In genomic region chr3:23668430-23668904, GRCh38 we compare ENCODE assay signal across 13 cellular contexts.
DNase-seq lines count a peak whose midpoint lies in the region; ATAC-seq and TF ChIP-seq lines count a peak whose summit lies in the region.
"Had no signal": no experiment of that assay in that cellular context is flagged by ENCODE, and none has a peak within 500 bp of the region (broad histone marks: within the 10 kb centered on the region; RNA-seq: fewer than 3 reads in every experiment).

No MANE protein-coding gene starts in this region.

- no peaks in the 10 kb centered on the region for H3K36me3 ChIP-seq in Panc1 (ENCODE audit: control insufficient read depth, insufficient read depth, low read length)
- H3K36me3 ChIP-seq in gastrocnemius medialis, result no peaks in the 10 kb centered on the region
- H3K36me3 ChIP-seq: upper lobe of left lung had no signal

- H3K9me3 ChIP-seq in Panc1 (ENCODE audit: control insufficient read depth, insufficient read depth, low read depth, low read length) (no peaks in the 10 kb centered on the region; the same call in 1 of the 2 replicates), gastrocnemius medialis (no peaks in the 10 kb centered on the region)
- H3K9me3 ChIP-seq: upper lobe of left lung had no signal

- H3K4me1 ChIP-seq in Panc1 (ENCODE audit: control insufficient read depth, insufficient read depth, low read length) (peaks cover 44% of the 10 kb centered on the region), gastrocnemius medialis (peaks cover 0 to 8% of the 10 kb centered on the region in 2 donors)

- POLR2A ChIA-PET in Panc1 (lab: Charles Lee), result interaction anchor here (0.6 kb wide), 1 partner anchor 471 kb away, joined by 3 read pairs; no protein-coding TSS in a partner anchor

- no TSS peak for BruUV-seq in Panc1 (replicated peaks; lab: Mats Ljungman, UMichigan)

- CTCF ChIA-PET in Panc1 (lab: Charles Lee), result no interaction called here

- in situ Hi-C loops in Panc1 (cut with HindIII; ENCODE audit: low pct_unique_long_range_greater_than_20kb, low sequenced_read_pairs) (no loop called here), gastrocnemius medialis (cut with MboI; ENCODE audit: low sequenced_read_pairs in 4 of 4) (no loop called here)

- H3K27ac ChIP-seq in Panc1 (ENCODE audit: low read length) (peak overlapping the region; percentile 96), gastrocnemius medialis (no peak overlapping the region)
- H3K27ac ChIP-seq: upper lobe of left lung had no signal

- H3K27me3 ChIP-seq in Panc1 (ENCODE audit: control insufficient read depth, insufficient read depth, low read length), result no peaks in the 10 kb centered on the region
- H3K27me3 ChIP-seq in gastrocnemius medialis, result peaks cover 0 to 2% (median 0%) of the 10 kb centered on the region in 3 donors

- ATAC-seq in Panc1, result peak; percentile 85
- ATAC-seq in esophagus mucosa, result peak; percentile 73
- peak; percentile 77 to 82 for ATAC-seq in gastrocnemius medialis
- no peak for ATAC-seq in GM21526 (IDR thresholded peaks at IDR 0.05; ENCODE audit: low FRiP score, unreplicated experiment)
- ATAC-seq in HG02588 (IDR thresholded peaks at IDR 0.05; ENCODE audit: unreplicated experiment), result no peak
- ATAC-seq in GM19397 (IDR thresholded peaks at IDR 0.05; ENCODE audit: unreplicated experiment), result no peak
- ATAC-seq: activated T-cell treated with anti-CD3 and anti-CD28 coated beads, Interleukin-2, amount 50 U/mL, for 4 hours had no signal

- H3K4me3 ChIP-seq in GM12865 (ENCODE audit: low read depth, low read length) (no peak overlapping the region), Panc1 (ENCODE audit: low read depth in 2 of 2, low read length in 2 of 2) (peak overlapping the region in 1 of 2 experiments; percentile 13; a peak in 2 of 4 replicates), gastrocnemius medialis (no peak overlapping the region)
- H3K4me3 ChIP-seq: upper lobe of left lung had no signal

- no peak for TF ChIP-seq POLR2A in gastrocnemius medialis (IDR thresholded peaks at IDR 0.05)

- TF ChIP-seq CTCF in GM12865 (IDR thresholded peaks at IDR 0.05; ENCODE audit: insufficient read depth, low read depth, low read length, missing control alignments), result no peak
- TF ChIP-seq CTCF in Panc1 (IDR thresholded peaks at IDR 0.05), result no peak
- no peak for TF ChIP-seq CTCF in gastrocnemius medialis (IDR thresholded peaks at IDR 0.05 in 4 of 5, conservative IDR thresholded peaks at IDR 0.05 in 1 of 5)

- DNase-seq in GM12865 (ENCODE audit: low read depth) (peak; percentile 48), Panc1 (ENCODE audit: low read depth, low spot score) (peak; percentile 82), gastrocnemius medialis (no peak), NCI-H526 treated with DMSO at 0.1 percent for 48 hours (lab: John Stamatoyannopoulos, UW) (no peak)
- DNase-seq: activated T-cell treated with anti-CD3 and anti-CD28 coated beads, Interleukin-2, amount 50 U/mL, for 4 hours; cortex of kidney; DMS79 treated with DMSO at 0.1 percent for 48 hours; T-helper 2 cell; upper lobe of left lung had no signal

- intact Hi-C loops in Panc1 (cut with micrococcal nuclease; ENCODE audit: unreplicated experiment), result loop anchor here (10.0 kb wide), 1 partner anchor 136 kb away; the partner anchor contains the start of gene UBE2E1
- intact Hi-C loops in gastrocnemius medialis (cut with DNase I; ENCODE audit: low total_unique reads), result no loop called here

Comparison
In these comparisons a context has a peak if more than half of its experiments do, and no peak if none do; other contexts are left out.
1. DNase-seq: peak in GM12865 (single experiment) and Panc1 (single experiment); none in gastrocnemius medialis (0 of 2) and NCI-H526 treated with DMSO at 0.1 percent for 48 hours (single experiment).
2. ATAC-seq: peak in Panc1 (single experiment), esophagus mucosa (single experiment) and gastrocnemius medialis (2 of 2); none in GM21526 (single experiment), HG02588 (single experiment) and GM19397 (single experiment).